ENCODE assay signal across 26 cellular contexts in the genomic region with DNA sequence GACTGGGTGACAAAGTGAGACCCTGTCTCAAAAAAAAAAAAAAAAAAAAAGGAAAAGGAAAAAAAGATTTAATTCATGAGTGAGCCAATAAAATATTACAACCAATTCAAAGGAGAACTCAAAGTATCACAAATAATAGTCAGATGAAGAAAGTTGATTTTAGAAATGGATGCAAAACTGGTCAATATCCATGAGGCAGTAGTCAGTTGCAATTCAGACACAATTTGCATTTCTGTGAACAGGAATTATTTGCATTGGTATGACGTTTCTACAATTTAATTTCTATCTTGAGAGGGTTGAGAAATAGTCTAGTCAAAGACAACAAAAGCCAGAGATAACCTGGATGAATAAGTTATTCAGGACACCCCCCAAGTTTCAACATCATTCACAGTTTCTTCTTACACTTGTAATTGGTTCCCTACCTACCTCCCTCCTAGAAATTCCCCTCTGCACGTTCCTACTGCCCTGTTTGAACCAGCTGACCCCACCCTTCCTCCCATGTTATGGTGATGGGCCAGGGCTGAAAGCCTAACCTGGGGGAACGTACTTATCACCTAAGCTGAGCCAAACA. TPM values are rescaled to one million over a fixed set of nuclear protein-coding genes. Genes with fewer than 3 reads are reported as not detected.
DNase-seq lines count a peak whose midpoint lies in the region; ATAC-seq, FAIRE-seq and TF ChIP-seq lines count a peak whose summit lies in the region.
"Had no signal": no experiment of that assay in that cellular context is flagged by ENCODE, and none has a peak within 500 bp of the region (broad histone marks: within the 10 kb centered on the region; RNA-seq: fewer than 3 reads in every experiment).

No MANE protein-coding gene starts in this region.

- SMC1A ChIA-PET in GM12878 (lab: Charles Lee; ENCODE audit: uncharacterized antibody, unreplicated experiment), result interaction anchor here (1.0 to 1.9 kb wide), 2 partner anchors 12 to 28 kb away, joined by 3 to 4 read pairs; no protein-coding TSS in a partner anchor

- no peak for FAIRE-seq in GM12878 (lab: Jason Lieb, UNC)
- FAIRE-seq: A549, endometrium, TTC549 had no signal

- H3K27ac ChIP-seq in CD8-positive, alpha-beta T cell (ENCODE audit: low read depth, low read length), result no peak overlapping the region
- H3K27ac ChIP-seq in GM12878 (ENCODE audit: control insufficient read depth, insufficient read depth) (no peak overlapping the region), mesenchymal stem cell (ENCODE audit: low read length, poor library complexity, severe bottlenecking) (no peak overlapping the region), vagina (no peak overlapping the region)
- H3K27ac ChIP-seq: SK-N-MC had no signal

- no peak for TF ChIP-seq CTCF in CD8-positive, alpha-beta T cell (IDR thresholded peaks at IDR 0.05)
- TF ChIP-seq CTCF in GM12878 (IDR thresholded peaks at IDR 0.05 in 2 of 3, conservative IDR thresholded peaks at IDR 0.05 in 1 of 3; ENCODE audit: control insufficient read depth in 2 of 3, extremely low read depth in 1 of 3, insufficient read depth in 1 of 3, low read depth in 3 of 3, low read length in 3 of 3), result no peak
- no peak for TF ChIP-seq CTCF in CD14-positive monocyte (IDR thresholded peaks at IDR 0.05)
- TF ChIP-seq CTCF in vagina (IDR thresholded peaks at IDR 0.05), result no peak

- H3K27me3 ChIP-seq in CD8-positive, alpha-beta T cell (ENCODE audit: insufficient read depth, low read length), result no peaks in the 10 kb centered on the region
- no peaks in the 10 kb centered on the region for H3K27me3 ChIP-seq in GM12878 (replicated peaks in 1 of 2; ENCODE audit: control insufficient read depth in 2 of 2, insufficient read depth in 2 of 2, low read length in 1 of 2)
- H3K27me3 ChIP-seq in mesenchymal stem cell (ENCODE audit: control insufficient read depth in 1 of 2, insufficient read depth in 1 of 2, low read length in 2 of 2), result no peaks in the 10 kb centered on the region
- no peaks in the 10 kb centered on the region for H3K27me3 ChIP-seq in vagina
- H3K27me3 ChIP-seq: ovary had no signal

- H3K23ac ChIP-seq in mesenchymal stem cell (ENCODE audit: low read length in 2 of 2), result no peak overlapping the region

- H2BK120ac ChIP-seq in mesenchymal stem cell (ENCODE audit: low read depth, low read length), result no peak overlapping the region

- H3K14ac ChIP-seq in mesenchymal stem cell (ENCODE audit: low read length in 2 of 2), result no peak overlapping the region

- peaks cover 12% of the 10 kb centered on the region for H3K4me1 ChIP-seq in CD8-positive, alpha-beta T cell (ENCODE audit: insufficient read depth, low read length)
- H3K4me1 ChIP-seq in GM12878 (ENCODE audit: control insufficient read depth, insufficient read depth, low read length) (peaks cover 14% of the 10 kb centered on the region), mesenchymal stem cell (ENCODE audit: control insufficient read depth, insufficient read depth, low read depth, low read length) (peaks cover 35% of the 10 kb centered on the region), vagina (peaks cover 37% of the 10 kb centered on the region)

- intact Hi-C loops in CD8-positive, alpha-beta T cell (cut with DNase I, micrococcal nuclease), result no loop called here
- intact Hi-C loops in GM12878 (cut with micrococcal nuclease; ENCODE audit: unreplicated experiment) (no loop called here), CD14-positive monocyte (cut with micrococcal nuclease) (no loop called here), vagina (cut with DNase I) (no loop called here)

- H3K4ac ChIP-seq in mesenchymal stem cell (ENCODE audit: low read depth in 1 of 2, low read length in 2 of 2), result no peak overlapping the region

- TF ChIP-seq EP300 in GM12878 (IDR thresholded peaks at IDR 0.05; ENCODE audit: borderline replicate concordance in 1 of 2, control insufficient read depth in 1 of 2, low read depth in 2 of 2, low read length in 2 of 2), result no peak

- peak overlapping the region; percentile 33 for H2AFZ ChIP-seq in GM12878 (ENCODE audit: control insufficient read depth, low read depth, low read length)
- no peak overlapping the region for H2AFZ ChIP-seq in mesenchymal stem cell (ENCODE audit: low read depth, low read length)

- DNase-seq in CD8-positive, alpha-beta T cell, result no peak
- DNase-seq in NCI-H1048 (lab: John Stamatoyannopoulos, UW) (peak; percentile 36), GM12878 (ENCODE audit: low read depth, low spot score) (no peak), mesenchymal stem cell (no peak), CD14-positive monocyte (ENCODE audit: low spot score) (no peak), vagina (ENCODE audit: extremely low spot score in 2 of 2) (no peak)
- no peak for DNase-seq in activated CD4-positive, alpha-beta T cell treated with anti-CD3 and anti-CD28 coated beads for 4 hours
- DNase-seq: activated CD4-positive, alpha-beta T cell treated with anti-CD3 and anti-CD28 coated beads, Interleukin-2, amount 50 U/mL, for 48 hours; activated T-cell treated with anti-CD3 and anti-CD28 coated beads, Interleukin-2, amount 50 U/mL, for 48 hours; CD4-positive, CD25-positive, alpha-beta regulatory T cell; cerebellar nuclear complex; dermis blood vessel endothelial cell; hippocampal formation; left cardiac atrium; NCI-H1436 treated with DMSO at 0.1 percent for 48 hours; NCI-H2081 treated with DMSO at 0.1 percent for 48 hours; NCI-H446; ovary; RPMI8226; stimulated activated naive CD4-positive, alpha-beta T cell; T-helper 1 cell had no signal

- no peak overlapping the region for H3K9ac ChIP-seq in GM12878 (ENCODE audit: control insufficient read depth, insufficient read depth, low read length)
- no peak overlapping the region for H3K9ac ChIP-seq in mesenchymal stem cell (ENCODE audit: low read length)

- CTCF ChIA-PET in CD8-positive, alpha-beta T cell (lab: Charles Lee), result no interaction called here
- CTCF ChIA-PET in GM12878 (lab: Yijun Ruan, JAX), result no interaction called here

- H4K20me1 ChIP-seq in GM12878 (ENCODE audit: control insufficient read depth, insufficient read depth), result no peaks in the 10 kb centered on the region

- H2AK5ac ChIP-seq in mesenchymal stem cell (ENCODE audit: low read length, severe bottlenecking), result no peak overlapping the region

- no peaks in the 10 kb centered on the region for H3K36me3 Mint-ChIP-seq in CD8-positive, alpha-beta T cell
- H3K36me3 Mint-ChIP-seq in CD14-positive monocyte, result no peaks in the 10 kb centered on the region

- POLR2A ChIA-PET in CD8-positive, alpha-beta T cell (lab: Charles Lee), result no interaction called here
- POLR2A ChIA-PET in GM12878 (lab: Charles Lee), result interaction anchor here (0.6 kb wide), 2 partner anchors 91 to 356 kb away, joined by 3 to 4 read pairs; no protein-coding TSS in a partner anchor

- RAD21 ChIA-PET in GM12878 (lab: Charles Lee; ENCODE audit: unreplicated experiment), result interaction anchor here (0.6 kb wide), 1 partner anchor 84 kb away, joined by 3 read pairs; no protein-coding TSS in a partner anchor

- no peak overlapping the region for H3K18ac ChIP-seq in mesenchymal stem cell (ENCODE audit: low read depth in 1 of 2, low read length in 2 of 2)

- H3K27ac Mint-ChIP-seq in CD8-positive, alpha-beta T cell, result peak overlapping the region; percentile 16
- peak overlapping the region in 1 of 7 donors; percentile 5 for H3K27ac Mint-ChIP-seq in CD14-positive monocyte
- H3K27ac Mint-ChIP-seq: CD4-positive, CD25-positive, alpha-beta regulatory T cell had no signal

- H4K8ac ChIP-seq in mesenchymal stem cell (ENCODE audit: low read length), result no peak overlapping the region

- H2BK5ac ChIP-seq in mesenchymal stem cell (ENCODE audit: low read depth, low read length, poor library complexity, severe bottlenecking), result no peak overlapping the region

- no peak overlapping the region for H3K4me3 Mint-ChIP-seq in CD8-positive, alpha-beta T cell
- H3K4me3 Mint-ChIP-seq in CD14-positive monocyte, result no peak overlapping the region

- no peak overlapping the region for H3K4me3 ChIP-seq in CD8-positive, alpha-beta T cell (ENCODE audit: low read depth, low read length)
- no peak overlapping the region for H3K4me3 ChIP-seq in GM12878
- H3K4me3 ChIP-seq in mesenchymal stem cell (ENCODE audit: insufficient read depth in 1 of 2, low read depth in 1 of 2, low read length in 2 of 2), result no peak overlapping the region
- H3K4me3 ChIP-seq in vagina, result no peak overlapping the region
- H3K4me3 ChIP-seq: A549, ovary, SK-N-MC had no signal

- no peaks in the 10 kb centered on the region for H3K9me3 ChIP-seq in CD8-positive, alpha-beta T cell (ENCODE audit: low read length)
- no peaks in the 10 kb centered on the region for H3K9me3 ChIP-seq in GM12878 (replicated peaks; ENCODE audit: control insufficient read depth, insufficient read depth, low read length)
- H3K9me3 ChIP-seq in mesenchymal stem cell (ENCODE audit: control insufficient read depth, low read length), result peaks cover 4% of the 10 kb centered on the region
- H3K9me3 ChIP-seq in vagina, result no peaks in the 10 kb centered on the region
- H3K9me3 ChIP-seq: A549, ovary had no signal

- H2BK12ac ChIP-seq in mesenchymal stem cell (ENCODE audit: low read length in 2 of 2), result peak overlapping the region; percentile 19 to 59

- H4K91ac ChIP-seq in mesenchymal stem cell (ENCODE audit: low read length), result no peak overlapping the region

- no peaks in the 10 kb centered on the region for H3K79me1 ChIP-seq in mesenchymal stem cell (replicated peaks; ENCODE audit: low read length, poor library complexity, severe bottlenecking)

- no peaks in the 10 kb centered on the region for H3K27me3 Mint-ChIP-seq in CD8-positive, alpha-beta T cell (ENCODE audit: low read depth)
- peaks cover 0 to 4% (median 0%) of the 10 kb centered on the region in 3 donors for H3K27me3 Mint-ChIP-seq in CD14-positive monocyte (ENCODE audit: low read depth in 3 of 3)
- H3K27me3 Mint-ChIP-seq: CD4-positive, CD25-positive, alpha-beta regulatory T cell had no signal

- no peaks in the 10 kb centered on the region for H3K79me2 ChIP-seq in GM12878 (ENCODE audit: control insufficient read depth, insufficient read depth, low read length)

- ATAC-seq in CD8-positive, alpha-beta T cell, result no peak
- ATAC-seq in GM12878 (no peak), HG02870 (IDR thresholded peaks at IDR 0.05; ENCODE audit: unreplicated experiment) (no peak)
- ATAC-seq: A549 had no signal

- no peak overlapping the region for H3K4me2 ChIP-seq in GM12878 (ENCODE audit: control insufficient read depth, insufficient read depth)
- no peak overlapping the region for H3K4me2 ChIP-seq in mesenchymal stem cell (ENCODE audit: low read length, poor library complexity, severe bottlenecking)

- WGBS in GM12878 (ENCODE audit: insufficient coverage, insufficient replicate concordance, low lambda C conversion rate, missing lambda C conversion rate), result 24% methylated on average over 3 of the region's 3 CpGs
- 75% methylated on average over 3 of the region's 3 CpGs for WGBS in mesenchymal stem cell

- BruUV-seq in GM12878 (replicated peaks; lab: Mats Ljungman, UMichigan), result no TSS peak

- TF ChIP-seq POLR2A in GM12878 (IDR thresholded peaks at IDR 0.05; ENCODE audit: low read depth, low read length) (no peak), vagina (IDR thresholded peaks at IDR 0.05) (no peak)

- no peak overlapping the region for H2BK15ac ChIP-seq in mesenchymal stem cell (ENCODE audit: low read depth, poor library complexity, severe bottlenecking)

- TF ChIP-seq RAD21 in GM12878 (IDR thresholded peaks at IDR 0.05; ENCODE audit: insufficient read depth, low read depth, low read length), result no peak

- in situ Hi-C loops in GM12878 (cut with MboI), result no loop called here

- H3K9me3 Mint-ChIP-seq in CD8-positive, alpha-beta T cell, result no peaks in the 10 kb centered on the region
- H3K9me3 Mint-ChIP-seq in CD14-positive monocyte, result peaks cover 0 to 2% (median 0%) of the 10 kb centered on the region in 7 donors
- H3K9me3 Mint-ChIP-seq: CD4-positive, CD25-positive, alpha-beta regulatory T cell had no signal

- no peaks in the 10 kb centered on the region for H3K36me3 ChIP-seq in CD8-positive, alpha-beta T cell (ENCODE audit: insufficient read depth, low read length)
- H3K36me3 ChIP-seq in GM12878 (ENCODE audit: control insufficient read depth in 2 of 2, insufficient read depth in 2 of 2, low read length in 1 of 2), result no peaks in the 10 kb centered on the region
- no peaks in the 10 kb centered on the region for H3K36me3 ChIP-seq in mesenchymal stem cell (ENCODE audit: control insufficient read depth in 1 of 2, insufficient read depth in 2 of 2, low read depth in 1 of 2, low read length in 2 of 2)
- H3K36me3 ChIP-seq in vagina, result no peaks in the 10 kb centered on the region
- H3K36me3 ChIP-seq: ovary had no signal

- H3K4me1 Mint-ChIP-seq in CD8-positive, alpha-beta T cell (ENCODE audit: low read depth), result peaks cover 16% of the 10 kb centered on the region
- peaks cover 21% of the 10 kb centered on the region for H3K4me1 Mint-ChIP-seq in CD14-positive monocyte

RNA-seq across cellular contexts. Expression of a gene that starts 28.6 kb away (rescaled TPM):
- 10 to 100 TPM; 14.7 to 15.5 TPM for total RNA-seq in CD8-positive, alpha-beta T cell
- 8.5 and 10.7 TPM in 2 replicates for total RNA-seq in GM12878 (2013; cell fraction: nucleolus; rRNA removed)
- total RNA-seq in GM12878 (2014; rRNA removed) (57.8 and 62.2 TPM in 2 replicates), GM12878 (2014; rRNA removed; fragmentation: Illumina TruSeq; extraction: Trizol) (34.1 and 36.4 TPM in 2 replicates), GM12878 (2021) (34.8 and 36.7 TPM in 2 replicates), vagina (18.4 TPM)
- 12.9 TPM for polyA plus RNA-seq in GM12878 (2011; ENCODE audit: low read depth)
- polyA plus RNA-seq in GM12878 (2011; rRNA removed) (27.8 and 40.0 TPM in 2 replicates), GM12878 (2014; fragmentation: Illumina TruSeq; extraction: Trizol) (31.3 and 37.3 TPM in 2 replicates), GM12878 (2014; fragmentation: Nextera tagmentation; extraction: Ambion mirVana) (10 to 100 TPM; 23.5 to 29.9 TPM), GM12878 (2014; rRNA removed) (47.5 and 49.2 TPM in 2 replicates), GM12878 (2016; fragmentation: Nextera tagmentation; extraction: Ambion mirVana) (10 to 100 TPM; 63.5 to 72.0 TPM), CD14-positive monocyte (10 to 100 TPM; 15.0 to 20.0 TPM)
- 22.4 and 24.5 TPM in 2 replicates for polyA plus RNA-seq in GM12878 (2011; cell fraction: cytosol; rRNA removed)
- polyA plus RNA-seq in GM12878 (2011; cell fraction: nucleus; rRNA removed), result 6.1 and 6.5 TPM in 2 replicates
- polyA plus RNA-seq in GM12878 (2012), result 20.6 and 23.0 TPM in 2 replicates
- 8.9 and 9.1 TPM in 2 replicates for polyA minus RNA-seq in GM12878 (2011; rRNA and poly(A)+ RNA removed)
- 6.3 and 9.1 TPM in 2 replicates for polyA minus RNA-seq in GM12878 (2011; cell fraction: cytosol; rRNA and poly(A)+ RNA removed)
- 3.9 and 9.2 TPM in 2 replicates for polyA minus RNA-seq in GM12878 (2011; cell fraction: nucleus; rRNA and poly(A)+ RNA removed)
- 20.0 TPM for polyA plus RNA-seq in mesenchymal stem cell (2013, experiment 1 of 2)
- 19.1 TPM for polyA plus RNA-seq in mesenchymal stem cell (2013, experiment 2 of 2)
